ENCODE assay signal across 15 cellular contexts in genomic region chr2:108363048-108363899, GRCh38. TPM values are rescaled to one million over a fixed set of nuclear protein-coding genes. Genes with fewer than 3 reads are reported as not detected.
DNase-seq lines count a peak whose midpoint lies in the region; ATAC-seq and TF ChIP-seq lines count a peak whose summit lies in the region.
"Had no signal": no experiment of that assay in that cellular context is flagged by ENCODE, and none has a peak within 500 bp of the region (broad histone marks: within the 10 kb centered on the region; RNA-seq: fewer than 3 reads in every experiment).

No MANE protein-coding gene starts in this region.

- H3K4me3 ChIP-seq in smooth muscle cell: no peak overlapping the region
- H3K4me3 ChIP-seq in heart right ventricle: no peak overlapping the region
- H3K4me3 ChIP-seq: skin epidermis had no signal

- H3F3A ChIP-seq in smooth muscle cell (ENCODE audit: low read depth): no peaks in the 10 kb centered on the region

- H3K27me3 Mint-ChIP-seq in activated T-cell treated with anti-CD3 and anti-CD28 coated beads, Interleukin-2, amount 50 U/mL, for 4 hours (ENCODE audit: low read depth): peaks cover 18% of the 10 kb centered on the region

- H4K20me1 ChIP-seq in smooth muscle cell (ENCODE audit: low read depth): no peaks in the 10 kb centered on the region

- H3K27me3 ChIP-seq in smooth muscle cell (ENCODE audit: low read depth) (no peaks in the 10 kb centered on the region), heart right ventricle (peaks cover 0 to 7% (median 0%) of the 10 kb centered on the region in 7 donors)

- H3K27ac ChIP-seq in smooth muscle cell (ENCODE audit: low read depth): peak overlapping the region; percentile 72
- H3K27ac ChIP-seq in heart right ventricle: no peak overlapping the region
- H3K27ac ChIP-seq: KMS-11, WERI-Rb-1 had no signal

- no peaks in the 10 kb centered on the region for H3K4me1 ChIP-seq in smooth muscle cell (ENCODE audit: low read depth)
- H3K4me1 ChIP-seq in heart right ventricle: no peaks in the 10 kb centered on the region

- WGBS in smooth muscle cell (ENCODE audit: low lambda C conversion rate): 93% methylated on average over 6 of the region's 6 CpGs
- WGBS in heart right ventricle, 2 donors: 78 to 81% methylated on average over 6 of the region's 6 CpGs

- H3K4me2 ChIP-seq in smooth muscle cell: no peak overlapping the region
- H3K4me2 ChIP-seq: KMS-11 had no signal

- H3K9me3 ChIP-seq in smooth muscle cell (replicated peaks; ENCODE audit: low read depth) (no peaks in the 10 kb centered on the region), heart right ventricle (peaks cover 0 to 12% (median 0%) of the 10 kb centered on the region in 11 donors)

- no peaks in the 10 kb centered on the region for H3K9me3 Mint-ChIP-seq in activated T-cell treated with anti-CD3 and anti-CD28 coated beads, Interleukin-2, amount 50 U/mL, for 4 hours
- H3K9me3 Mint-ChIP-seq: effector memory CD8-positive, alpha-beta T cell had no signal

- intact Hi-C loops in heart right ventricle (cut with DNase I): no loop called here

- H3K36me3 ChIP-seq in smooth muscle cell (ENCODE audit: low read depth): no peaks in the 10 kb centered on the region
- H3K36me3 ChIP-seq in heart right ventricle: no peaks in the 10 kb centered on the region
- H3K36me3 ChIP-seq: WERI-Rb-1 had no signal

- H3K79me2 ChIP-seq in smooth muscle cell (ENCODE audit: low read depth): no peaks in the 10 kb centered on the region

- no peaks in the 10 kb centered on the region for H3K36me3 Mint-ChIP-seq in activated T-cell treated with anti-CD3 and anti-CD28 coated beads, Interleukin-2, amount 50 U/mL, for 4 hours (ENCODE audit: insufficient read depth)
- H3K36me3 Mint-ChIP-seq: brain had no signal

- H3K9ac ChIP-seq in smooth muscle cell (ENCODE audit: low read depth): peak overlapping the region; percentile 27
- H3K9ac ChIP-seq: KMS-11 had no signal

- H2AFZ ChIP-seq in smooth muscle cell (ENCODE audit: low read depth): no peak overlapping the region

- no peak overlapping the region for H3K4me3 Mint-ChIP-seq in activated T-cell treated with anti-CD3 and anti-CD28 coated beads, Interleukin-2, amount 50 U/mL, for 4 hours
- H3K4me3 Mint-ChIP-seq: brain; effector memory CD8-positive, alpha-beta T cell; neural crest cell had no signal

- no peaks in the 10 kb centered on the region for H3K4me1 Mint-ChIP-seq in activated T-cell treated with anti-CD3 and anti-CD28 coated beads, Interleukin-2, amount 50 U/mL, for 4 hours (ENCODE audit: low read depth)
- H3K4me1 Mint-ChIP-seq: brain had no signal

- ATAC-seq in activated T-cell treated with anti-CD3 and anti-CD28 coated beads, Interleukin-2, amount 50 U/mL, for 4 hours: no peak
- ATAC-seq in HG03175 (IDR thresholded peaks at IDR 0.05; ENCODE audit: unreplicated experiment): peak; percentile 50
- no peak for ATAC-seq in GM18498 (IDR thresholded peaks at IDR 0.05; ENCODE audit: unreplicated experiment)
- ATAC-seq in heart right ventricle: no peak
- ATAC-seq: effector memory CD8-positive, alpha-beta T cell; Right ventricle myocardium inferior had no signal

- peak; percentile 13 for DNase-seq in activated T-cell treated with anti-CD3 and anti-CD28 coated beads for 4 hours
- no peak for DNase-seq in activated T-cell treated with anti-CD3 and anti-CD28 coated beads, Interleukin-2, amount 50 U/mL, for 4 hours
- peak; percentile 46 for DNase-seq in SW480 (ENCODE audit: low spot score)
- DNase-seq in smooth muscle cell (lab: John Stamatoyannopoulos, UW; ENCODE audit: unreplicated experiment): no peak
- no peak for DNase-seq in heart right ventricle
- DNase-seq in mesenteric fat pad (ENCODE audit: low spot score): no peak
- DNase-seq: effector memory CD8-positive, alpha-beta T cell; WERI-Rb-1 had no signal

- TF ChIP-seq CTCF in smooth muscle cell (IDR thresholded peaks at IDR 0.05; ENCODE audit: borderline replicate concordance, insufficient read depth, poor library complexity, severe bottlenecking) (no peak), heart right ventricle (IDR thresholded peaks at IDR 0.05) (no peak)

RNA-seq across cellular contexts. Expression of gene SULT1C4, which starts 14.5 kb away (rescaled TPM):
- not detected for total RNA-seq in activated T-cell treated with anti-CD3 and anti-CD28 coated beads, Interleukin-2, amount 50 U/mL, for 4 hours
- 3.9 and 9.2 TPM in 2 replicates for total RNA-seq in smooth muscle cell
- polyA plus RNA-seq in smooth muscle cell: 4.7 and 5.5 TPM in 2 replicates
- 1 to 10 TPM; 1.6 to 5.6 (median 4.0) TPM for total RNA-seq in heart right ventricle
- polyA plus RNA-seq in heart right ventricle: 1 to 10 TPM; 1.7 to 1.9 TPM
- 2.1 TPM for total RNA-seq in mesenteric fat pad

Comparison
In these comparisons a context has a peak if more than half of its experiments do, and no peak if none do; other contexts are left out.
1. DNase-seq: peak in activated T-cell treated with anti-CD3 and anti-CD28 coated beads for 4 hours (single experiment) and SW480 (single experiment); none in activated T-cell treated with anti-CD3 and anti-CD28 coated beads, Interleukin-2, amount 50 U/mL, for 4 hours (single experiment), smooth muscle cell (single experiment), heart right ventricle (0 of 2) and mesenteric fat pad (single experiment).